ENCODE assay signal across 8 cellular contexts in the genomic region with DNA sequence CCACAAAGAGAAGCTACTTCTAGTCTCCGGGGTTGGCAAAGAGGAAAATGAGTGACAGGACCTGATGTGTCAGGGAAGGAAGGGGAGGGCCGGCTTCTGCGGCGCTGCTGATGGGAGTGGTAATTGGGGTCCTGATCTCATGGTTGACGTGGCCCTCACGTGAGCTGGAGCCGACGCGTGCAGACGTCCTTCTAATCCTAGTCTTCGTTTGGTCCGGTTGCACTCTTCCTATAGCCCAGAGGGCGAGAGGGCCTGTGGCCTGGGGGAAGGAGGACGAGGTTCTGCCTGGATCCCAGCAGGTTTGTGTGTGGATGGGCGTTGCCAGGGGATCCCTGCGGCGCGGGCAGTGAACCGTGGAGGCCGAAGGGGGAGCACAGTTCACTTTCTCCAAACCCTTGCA. TPM values are rescaled to one million over a fixed set of nuclear protein-coding genes. Genes with fewer than 3 reads are reported as not detected.
DNase-seq lines count a peak whose midpoint lies in the region; ATAC-seq and TF ChIP-seq lines count a peak whose summit lies in the region.

A gene (plus strand): TSS at position 186 of the 400 bp plus-strand sequence. CDS start 2,384 bp downstream, outside the sequence.

- no peak within 1 kb of the TSS for H3K4me2 ChIP-seq in Karpas-422 (ENCODE audit: low read depth, low read length, poor library complexity, severe bottlenecking)

- no peak for TF ChIP-seq CTCF in type B pancreatic cell (conservative IDR thresholded peaks at IDR 0.05)

- DNase-seq in NCI-H2227 treated with DMSO at 0.1 percent for 48 hours (lab: John Stamatoyannopoulos, UW) (peak; percentile 84), amniotic epithelial cell (ENCODE audit: low read depth) (peak; percentile 75), Right ventricle myocardium superior (peak; percentile 84), type B pancreatic cell (ENCODE audit: extremely low spot score, unreplicated experiment) (no peak), Karpas-422 (no peak)

- no peaks in the 10 kb centered on the region for H3K27me3 ChIP-seq in neuron (ENCODE audit: insufficient read depth, low read length)
- H3K27me3 ChIP-seq in Karpas-422 (ENCODE audit: low read length), result no peaks in the 10 kb centered on the region

- no peaks in the 10 kb centered on the region for H4K20me1 ChIP-seq in Karpas-422 (ENCODE audit: insufficient read depth, low read depth, low read length)

- H3K9me2 ChIP-seq in Karpas-422 (replicated peaks; ENCODE audit: insufficient read depth, low read length), result no peaks in the 10 kb centered on the region

- peak within 1 kb of the TSS; percentile 91 for H3K4me3 Mint-ChIP-seq in type B pancreatic cell

- peak; percentile 55 for ATAC-seq in GM18498 (IDR thresholded peaks at IDR 0.05; ENCODE audit: unreplicated experiment)
- peak; percentile 95 for ATAC-seq in Right ventricle myocardium superior (ENCODE audit: poor library complexity)
- no peak for ATAC-seq in GM18907 (IDR thresholded peaks at IDR 0.05; ENCODE audit: unreplicated experiment)

- intact Hi-C loops in Right ventricle myocardium superior (cut with DNase I), result no loop called here

- H3K36me3 ChIP-seq in neuron (ENCODE audit: insufficient read depth, low read length) (no peaks in the 10 kb centered on the region), Karpas-422 (ENCODE audit: insufficient read depth, low read length) (no peaks in the 10 kb centered on the region)

- peaks cover 7% of the 10 kb centered on the region for H3K4me1 Mint-ChIP-seq in type B pancreatic cell (ENCODE audit: unreplicated experiment)

- H3K4me1 ChIP-seq in neuron (ENCODE audit: insufficient read depth, low read length) (no peaks in the 10 kb centered on the region), Karpas-422 (ENCODE audit: low read length) (no peaks in the 10 kb centered on the region)

- H3K36me3 Mint-ChIP-seq in type B pancreatic cell, result peaks cover 8% of the 10 kb centered on the region

- H3K9ac ChIP-seq in Karpas-422 (ENCODE audit: low read length), result no peak within 1 kb of the TSS

- peak within 1 kb of the TSS; percentile 52 for H3K4me3 ChIP-seq in neuron (ENCODE audit: low read length)
- no peak within 1 kb of the TSS for H3K4me3 ChIP-seq in Karpas-422 (ENCODE audit: low read length)

- no peaks in the 10 kb centered on the region for H3K9me3 Mint-ChIP-seq in type B pancreatic cell

- H2AFZ ChIP-seq in neuron (ENCODE audit: low read depth, low read length) (peak within 1 kb of the TSS; percentile 9), Karpas-422 (ENCODE audit: low read length) (no peak within 1 kb of the TSS)

- no peaks in the 10 kb centered on the region for H3K27me3 Mint-ChIP-seq in type B pancreatic cell

- H3K27ac Mint-ChIP-seq in type B pancreatic cell, result peak within 1 kb of the TSS; percentile 88

- H3K79me2 ChIP-seq in Karpas-422 (ENCODE audit: low read length), result no peaks in the 10 kb centered on the region

- no peak within 1 kb of the TSS for H3K27ac ChIP-seq in Karpas-422 (ENCODE audit: low read length)

- H3K9me3 ChIP-seq in neuron (ENCODE audit: low read length) (no peaks in the 10 kb centered on the region), Karpas-422 (ENCODE audit: low read length) (no peaks in the 10 kb centered on the region)

RNA-seq across cellular contexts. Expression of the gene that starts here (rescaled TPM):
- total RNA-seq in Right ventricle myocardium superior, result 29.8 TPM
- 21.1 and 25.0 TPM in 2 replicates for total RNA-seq in type B pancreatic cell (ENCODE audit: low replicate concordance)
- not detected in 2 replicates for total RNA-seq in Karpas-422 (2014; rRNA removed; shearing (Covaris generic); ENCODE audit: low replicate concordance)

Comparison
In these comparisons a context has a peak if more than half of its experiments do, and no peak if none do; other contexts are left out.
1. RNA of the gene that starts here (total RNA-seq): 29.8 TPM in Right ventricle myocardium superior (single experiment) and 21.1 to 25.0 TPM in type B pancreatic cell; not detected in Karpas-422; every median in the first group is over 10 times any median in the second.
2. DNase-seq: peak in NCI-H2227 treated with DMSO at 0.1 percent for 48 hours (single experiment), amniotic epithelial cell (single experiment) and Right ventricle myocardium superior (single experiment); none in type B pancreatic cell (single experiment) and Karpas-422 (single experiment).